ENCODE assay signal across 22 cellular contexts in the genomic region with DNA sequence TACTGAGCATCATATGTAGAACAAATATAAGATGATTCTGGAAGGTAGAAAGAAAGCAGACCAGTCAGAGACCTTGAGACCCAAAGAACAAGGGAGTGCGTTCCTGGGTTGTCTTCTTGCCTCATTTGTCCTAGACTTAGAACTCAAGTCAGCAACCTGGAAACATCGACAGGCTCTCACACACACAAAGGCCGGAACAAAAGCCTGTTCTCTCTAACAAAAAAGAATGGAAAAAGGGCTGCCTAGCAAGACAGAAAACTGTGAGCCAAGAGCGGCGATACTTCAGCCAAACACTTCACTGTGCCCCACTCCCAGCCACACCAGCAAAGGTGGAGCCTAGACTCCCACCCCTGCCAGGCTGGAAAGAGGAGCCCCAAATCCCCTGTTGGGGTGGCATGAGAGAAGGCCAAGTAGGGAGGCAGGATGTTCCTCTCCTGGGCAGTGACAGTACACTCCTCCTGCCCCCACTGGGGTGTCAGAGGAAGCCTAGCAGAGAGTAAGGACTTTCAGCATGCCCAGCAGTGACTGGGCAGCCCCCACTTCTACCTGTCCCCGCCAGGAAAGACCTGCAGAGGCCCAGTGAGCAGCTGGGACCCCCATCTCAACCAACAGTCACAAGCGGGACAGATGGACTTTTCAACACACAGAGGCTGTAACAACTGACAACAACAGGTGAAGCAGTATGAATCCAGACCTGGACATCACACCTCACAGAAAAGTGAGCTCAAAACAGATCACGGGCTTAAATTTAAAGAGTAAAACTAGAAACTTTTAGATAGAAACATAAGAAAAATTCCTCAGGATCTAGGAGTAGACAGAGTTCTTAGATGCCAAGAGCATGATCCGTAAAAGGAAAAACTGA. TPM values are rescaled to one million over a fixed set of nuclear protein-coding genes. Genes with fewer than 3 reads are reported as not detected.
DNase-seq lines count a peak whose midpoint lies in the region; ATAC-seq and TF ChIP-seq lines count a peak whose summit lies in the region.
"Had no signal": no experiment of that assay in that cellular context is flagged by ENCODE, and none has a peak within 500 bp of the region (broad histone marks: within the 10 kb centered on the region; RNA-seq: fewer than 3 reads in every experiment).

No MANE protein-coding gene starts in this region.

- no peak for DNase-seq in left ventricle myocardium inferior
- DNase-seq in Right ventricle myocardium inferior (ENCODE audit: missing footprints) = no peak
- DNase-seq in endodermal cell = no peak
- DNase-seq in neural crest cell (ENCODE audit: low read depth, low spot score) = no peak
- DNase-seq in GF-D8 (lab: John Stamatoyannopoulos, UW) = no peak
- DNase-seq in stomach = no peak
- no peak for DNase-seq in omental fat pad (ENCODE audit: low spot score)
- DNase-seq: activated CD4-positive, alpha-beta T cell treated with anti-CD3 and anti-CD28 coated beads, Interleukin-2, amount 10 ng/mL, durations not matched to agents 24 days and 14 days; activated naive CD8-positive, alpha-beta T cell treated with anti-CD3 and anti-CD28 coated beads, Interleukin-2, amount 50 U/mL, for 24 hours; activated T-cell treated with anti-CD3 and anti-CD28 coated beads, Interleukin-2, amount 50 U/mL, for 1 hour; CD8-positive, alpha-beta T cell; heart right ventricle; IMR-90; MG63; NCI-H1436 treated with DMSO at 0.1 percent for 48 hours; upper lobe of left lung had no signal

- H3K36me3 ChIP-seq in left ventricle myocardium inferior = peaks cover 60% of the 10 kb centered on the region
- H3K36me3 ChIP-seq in endodermal cell (ENCODE audit: control insufficient read depth, insufficient read depth, low read length) = peaks cover 74% of the 10 kb centered on the region
- peaks cover 44 to 82% (median 73%) of the 10 kb centered on the region in 4 donors for H3K36me3 ChIP-seq in stomach

- no peak overlapping the region for H3K4me3 Mint-ChIP-seq in endodermal cell
- H3K4me3 Mint-ChIP-seq in neural crest cell = peak overlapping the region; percentile 45
- H3K4me3 Mint-ChIP-seq: activated CD4-positive, alpha-beta T cell treated with anti-CD3 and anti-CD28 coated beads, Interleukin-2, amount 10 ng/mL, durations not matched to agents 24 days and 14 days; activated naive CD8-positive, alpha-beta T cell treated with anti-CD3 and anti-CD28 coated beads, Interleukin-2, amount 50 U/mL, for 24 hours; CD8-positive, alpha-beta T cell; nephron had no signal

- H3K4me1 Mint-ChIP-seq in endodermal cell (peaks cover 24% of the 10 kb centered on the region), neural crest cell (peaks cover 62% of the 10 kb centered on the region)
- H3K4me1 Mint-ChIP-seq: activated naive CD8-positive, alpha-beta T cell treated with anti-CD3 and anti-CD28 coated beads, Interleukin-2, amount 50 U/mL, for 24 hours had no signal

- intact Hi-C loops in left ventricle myocardium inferior (cut with micrococcal nuclease) (no loop called here), Right ventricle myocardium inferior (cut with DNase I) (no loop called here), stomach (cut with DNase I; ENCODE audit: low total_unique reads) (no loop called here)

- WGBS in endodermal cell (ENCODE audit: insufficient coverage in 1 of 2, insufficient read length in 1 of 2), 2 experiments = 85 to 89% methylated on average over 7 to 9 of the region's 9 CpGs
- 91 to 96% (median 94%) methylated on average over 9 of the region's 9 CpGs for WGBS in stomach, 5 donors

- H3K9me3 Mint-ChIP-seq in endodermal cell = peaks cover 21% of the 10 kb centered on the region
- H3K9me3 Mint-ChIP-seq in neural crest cell = peaks cover 8% of the 10 kb centered on the region
- H3K9me3 Mint-ChIP-seq: activated CD4-positive, alpha-beta T cell treated with anti-CD3 and anti-CD28 coated beads, Interleukin-2, amount 10 ng/mL, durations not matched to agents 24 days and 14 days; activated naive CD8-positive, alpha-beta T cell treated with anti-CD3 and anti-CD28 coated beads, Interleukin-2, amount 50 U/mL, for 24 hours; CD8-positive, alpha-beta T cell; nephron had no signal

- TF ChIP-seq CTCF in left ventricle myocardium inferior (IDR thresholded peaks at IDR 0.05; ENCODE audit: borderline replicate concordance) (no peak), endodermal cell (conservative IDR thresholded peaks at IDR 0.05) (no peak), neural crest cell (conservative IDR thresholded peaks at IDR 0.05) (no peak), stomach (IDR thresholded peaks at IDR 0.05) (no peak), omental fat pad (IDR thresholded peaks at IDR 0.05) (no peak)

- H3K4me1 ChIP-seq in left ventricle myocardium inferior (peaks cover 34% of the 10 kb centered on the region), endodermal cell (ENCODE audit: control insufficient read depth, insufficient read depth, low read length) (peaks cover 9% of the 10 kb centered on the region), stomach (peaks cover 0 to 24% (median 11%) of the 10 kb centered on the region in 4 donors)
- H3K4me1 ChIP-seq: breast epithelium had no signal

- no peak overlapping the region for H3K4me3 ChIP-seq in left ventricle myocardium inferior
- no peak overlapping the region for H3K4me3 ChIP-seq in endodermal cell (ENCODE audit: low read length)
- H3K4me3 ChIP-seq in stomach = no peak overlapping the region
- H3K4me3 ChIP-seq: breast epithelium, heart right ventricle, lung, MG63, upper lobe of left lung had no signal

- no peak for TF ChIP-seq EP300 in stomach (IDR thresholded peaks at IDR 0.05)

- H3K36me3 Mint-ChIP-seq in endodermal cell (ENCODE audit: low read depth) (peaks cover 74% of the 10 kb centered on the region), neural crest cell (ENCODE audit: low read depth) (peaks cover 24% of the 10 kb centered on the region)

- ATAC-seq in Right ventricle myocardium inferior = no peak
- ATAC-seq in HG03097 (IDR thresholded peaks at IDR 0.05; ENCODE audit: low FRiP score, unreplicated experiment) = no peak
- no peak for ATAC-seq in omental fat pad (ENCODE audit: low FRiP score)
- ATAC-seq: activated naive CD8-positive, alpha-beta T cell treated with anti-CD3 and anti-CD28 coated beads, Interleukin-2, amount 50 U/mL, for 24 hours; CD8-positive, alpha-beta T cell; heart right ventricle; Panc1; SK-N-SH treated with all-trans-retinoic acid at 6 μM for 48 hours had no signal

- no peak overlapping the region for H3K27ac Mint-ChIP-seq in endodermal cell
- H3K27ac Mint-ChIP-seq in neural crest cell (ENCODE audit: unreplicated experiment) = peak overlapping the region; percentile 95
- H3K27ac Mint-ChIP-seq: activated CD4-positive, alpha-beta T cell treated with anti-CD3 and anti-CD28 coated beads, Interleukin-2, amount 10 ng/mL, durations not matched to agents 24 days and 14 days; activated naive CD8-positive, alpha-beta T cell treated with anti-CD3 and anti-CD28 coated beads, Interleukin-2, amount 50 U/mL, for 24 hours; nephron had no signal

- TF ChIP-seq POLR2A in stomach (IDR thresholded peaks at IDR 0.05) = no peak

- no peaks in the 10 kb centered on the region for H3K27me3 ChIP-seq in left ventricle myocardium inferior (ENCODE audit: low read depth)
- no peaks in the 10 kb centered on the region for H3K27me3 ChIP-seq in endodermal cell (ENCODE audit: control insufficient read depth, insufficient read depth, low read length, poor library complexity, severe bottlenecking)
- no peaks in the 10 kb centered on the region for H3K27me3 ChIP-seq in stomach
- H3K27me3 ChIP-seq: breast epithelium, heart right ventricle, MG63, upper lobe of left lung had no signal

- no peak overlapping the region for H3K9ac ChIP-seq in endodermal cell (ENCODE audit: extremely low read depth, low read length, poor library complexity, severe bottlenecking)

- H3K9me3 ChIP-seq in left ventricle myocardium inferior (replicated peaks) = no peaks in the 10 kb centered on the region
- peaks cover 26% of the 10 kb centered on the region for H3K9me3 ChIP-seq in endodermal cell (ENCODE audit: control insufficient read depth, low read length)
- H3K9me3 ChIP-seq in stomach = no peaks in the 10 kb centered on the region
- H3K9me3 ChIP-seq: breast epithelium, heart right ventricle, MG63, upper lobe of left lung had no signal

- H3K27me3 Mint-ChIP-seq in endodermal cell (ENCODE audit: insufficient read depth) (no peaks in the 10 kb centered on the region), neural crest cell (ENCODE audit: low read depth) (peaks cover 10% of the 10 kb centered on the region)
- H3K27me3 Mint-ChIP-seq: activated CD4-positive, alpha-beta T cell treated with anti-CD3 and anti-CD28 coated beads, Interleukin-2, amount 10 ng/mL, durations not matched to agents 24 days and 14 days; activated naive CD8-positive, alpha-beta T cell treated with anti-CD3 and anti-CD28 coated beads, Interleukin-2, amount 50 U/mL, for 24 hours had no signal

- H3K27ac ChIP-seq in left ventricle myocardium inferior (replicated peaks) = peak overlapping the region; percentile 43
- H3K27ac ChIP-seq in endodermal cell (ENCODE audit: low read depth, low read length) = peak overlapping the region; percentile 75
- no peak overlapping the region for H3K27ac ChIP-seq in stomach
- H3K27ac ChIP-seq: breast epithelium, upper lobe of left lung had no signal

RNA-seq across cellular contexts. Expression of gene MRAP, which starts 33.0 kb away (rescaled TPM):
- not detected for total RNA-seq in left ventricle myocardium inferior
- total RNA-seq in Right ventricle myocardium inferior = 1.4 TPM
- not detected for total RNA-seq in endodermal cell
- polyA plus RNA-seq in endodermal cell (2013, experiment 1 of 2) = not detected
- not detected for polyA plus RNA-seq in endodermal cell (2013, experiment 2 of 2)
- total RNA-seq in neural crest cell = not detected in 2 replicates
- total RNA-seq in stomach = under 1 TPM in 1 of 5 donors, not detected in 4; 0.55 TPM
- under 1 TPM in 1 of 3 donors, not detected in 2; 0.30 TPM for polyA plus RNA-seq in stomach
- total RNA-seq in omental fat pad = 100 to 1,000 TPM in 1 of 4 donors, 10 to 100 TPM in 2, 1 to 10 TPM in 1; 6.5 to 162 (median 41.3) TPM
- total RNA-seq: activated CD4-positive, alpha-beta T cell treated with anti-CD3 and anti-CD28 coated beads, Interleukin-2, amount 10 ng/mL, durations not matched to agents 24 days and 14 days; CD8-positive, alpha-beta T cell; IMR-90 had no signal
- polyA plus RNA-seq: IMR-90 had no signal

RNA-seq across cellular contexts. Expression of gene MIS18A, which starts 52.8 kb away (rescaled TPM):
- total RNA-seq in left ventricle myocardium inferior = 3.2 TPM
- total RNA-seq in Right ventricle myocardium inferior = 2.0 TPM
- total RNA-seq in endodermal cell = 10 to 100 TPM; 46.4 to 48.3 TPM
- 43.2 TPM for polyA plus RNA-seq in endodermal cell (2013, experiment 1 of 2)
- polyA plus RNA-seq in endodermal cell (2013, experiment 2 of 2) = 39.6 TPM
- total RNA-seq in neural crest cell = 49.7 and 50.9 TPM in 2 replicates
- total RNA-seq in stomach = 1 to 10 TPM in 3 of 5 donors, not detected in 2; 1.4 to 9.5 (median 1.4) TPM
- 10 to 100 TPM in 1 of 3 donors, 1 to 10 TPM in 2; 7.7 to 10.7 (median 8.3) TPM for polyA plus RNA-seq in stomach
- total RNA-seq in omental fat pad = 1 to 10 TPM; 3.5 to 5.3 (median 4.1) TPM

Comparison
In these comparisons a context has a peak if more than half of its experiments do, and no peak if none do; other contexts are left out.
1. H3K27ac ChIP-seq: peak in left ventricle myocardium inferior (single experiment) and endodermal cell (single experiment); none in stomach (0 of 5).